In the genomic region with DNA sequence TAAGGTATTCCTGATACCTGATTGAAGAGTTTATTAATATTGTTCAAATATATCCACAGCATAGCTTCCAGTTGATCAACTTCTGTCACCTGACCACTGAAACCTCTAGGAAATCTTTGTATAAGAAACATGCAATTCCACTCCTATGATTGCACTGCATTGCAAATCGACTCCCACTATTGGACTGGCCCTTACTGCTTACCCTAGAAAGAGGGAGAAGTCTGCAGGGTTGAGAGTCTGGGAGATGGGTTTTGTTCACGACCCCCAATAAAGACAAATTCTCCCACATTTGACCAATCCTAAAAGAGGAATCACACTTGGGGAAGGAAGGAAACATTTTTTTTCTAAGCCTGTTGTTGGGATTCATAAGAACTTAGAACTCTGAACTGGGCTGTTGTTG, we compare ENCODE assay signal across 35 cellular contexts.
"Had no signal": no experiment of that assay in that cellular context is flagged by ENCODE, and none has a peak within 500 bp of the region (broad histone marks: within the 10 kb centered on the region; RNA-seq: fewer than 3 reads in every experiment).

No MANE protein-coding gene starts in this region.

- H3K9me3 ChIP-seq: ascending aorta had no signal

- H3K27ac Mint-ChIP-seq: activated B cell treated with CpG ODN at 0.5 μM for 24 hours; activated CD4-positive, alpha-beta memory T cell treated with anti-CD3 and anti-CD28 coated beads for 36 hours; activated CD4-positive, alpha-beta T cell treated with anti-CD3 and anti-CD28 coated beads, Interleukin-2, amount 10 ng/mL, durations not matched to agents 24 days and 14 days; activated CD8-positive, alpha-beta memory T cell treated with anti-CD3 and anti-CD28 coated beads, Interleukin-2, amount 10 ng/mL, durations not matched to agents 7 days and 5 days; activated CD8-positive, alpha-beta T cell treated with anti-CD3 and anti-CD28 coated beads, Interleukin-2, amount 10 ng/mL, durations not matched to agents 7 days and 5 days; activated naive CD4-positive, alpha-beta T cell treated with anti-CD3 and anti-CD28 coated beads, Interleukin-2, amount 10 ng/mL, durations not matched to agents 7 days and 5 days; activated naive CD4-positive, alpha-beta T cell treated with anti-CD3 and anti-CD28 coated beads, Interleukin-2, amount 50 U/mL, for 24 hours; activated naive CD8-positive, alpha-beta T cell; activated naive CD8-positive, alpha-beta T cell treated with anti-CD3 and anti-CD28 coated beads, Interleukin-2, amount 10 ng/mL, durations not matched to agents 7 days and 5 days; activated naive CD8-positive, alpha-beta T cell treated with anti-CD3 and anti-CD28 coated beads, Interleukin-2, amount 50 U/mL, for 24 hours; activated T-cell treated with anti-CD3 and anti-CD28 coated beads, Interleukin-2, amount 50 U/mL, for 24 hours; activated T-helper 2 cell treated with anti-CD3 and anti-CD28 coated beads, Interferon-gamma antibody, Interleukin-2, Interleukin-4, amounts not matched to agents 10 μg/mL and 5 μg/mL and 100 μg/mL, durations not matched to agents 14 hours and 24 hours and 36 hours; brain; T-cell; T-helper 2 cell treated with Interferon-gamma antibody and Interleukin-4, amounts not matched to agents 5 μg/mL and 100 μg/mL, for 36 hours had no signal

- FAIRE-seq: bronchial epithelial cell, TTC549 had no signal

- H3K27me3 ChIP-seq: ascending aorta, cardiac muscle cell had no signal

- H3K36me3 ChIP-seq: ascending aorta, cardiac muscle cell had no signal

- H3K4me3 Mint-ChIP-seq: activated B cell treated with CpG ODN at 0.5 μM for 24 hours; activated CD4-positive, alpha-beta memory T cell treated with anti-CD3 and anti-CD28 coated beads for 36 hours; activated CD4-positive, alpha-beta T cell treated with anti-CD3 and anti-CD28 coated beads, Interleukin-2, amount 10 ng/mL, durations not matched to agents 24 days and 14 days; activated CD8-positive, alpha-beta memory T cell treated with anti-CD3 and anti-CD28 coated beads, Interleukin-2, amount 10 ng/mL, durations not matched to agents 7 days and 5 days; activated CD8-positive, alpha-beta T cell treated with anti-CD3 and anti-CD28 coated beads, Interleukin-2, amount 10 ng/mL, durations not matched to agents 7 days and 5 days; activated naive CD4-positive, alpha-beta T cell treated with anti-CD3 and anti-CD28 coated beads, Interleukin-2, amount 10 ng/mL, durations not matched to agents 7 days and 5 days; activated naive CD4-positive, alpha-beta T cell treated with anti-CD3 and anti-CD28 coated beads, Interleukin-2, amount 50 U/mL, for 24 hours; activated naive CD8-positive, alpha-beta T cell; activated naive CD8-positive, alpha-beta T cell treated with anti-CD3 and anti-CD28 coated beads, Interleukin-2, amount 10 ng/mL, durations not matched to agents 7 days and 5 days; activated naive CD8-positive, alpha-beta T cell treated with anti-CD3 and anti-CD28 coated beads, Interleukin-2, amount 50 U/mL, for 24 hours; activated T-cell treated with anti-CD3 and anti-CD28 coated beads, Interleukin-2, amount 50 U/mL, for 24 hours; brain; T-cell; T-helper 2 cell treated with Interferon-gamma antibody and Interleukin-4, amounts not matched to agents 5 μg/mL and 100 μg/mL, for 36 hours had no signal

- H3K27me3 Mint-ChIP-seq: activated B cell treated with CpG ODN at 0.5 μM for 24 hours; activated CD4-positive, alpha-beta memory T cell treated with anti-CD3 and anti-CD28 coated beads for 36 hours; activated CD4-positive, alpha-beta T cell treated with anti-CD3 and anti-CD28 coated beads, Interleukin-2, amount 10 ng/mL, durations not matched to agents 24 days and 14 days; activated naive CD4-positive, alpha-beta T cell treated with anti-CD3 and anti-CD28 coated beads, Interleukin-2, amount 50 U/mL, for 24 hours; activated naive CD8-positive, alpha-beta T cell; activated naive CD8-positive, alpha-beta T cell treated with anti-CD3 and anti-CD28 coated beads, Interleukin-2, amount 10 ng/mL, durations not matched to agents 7 days and 5 days; activated naive CD8-positive, alpha-beta T cell treated with anti-CD3 and anti-CD28 coated beads, Interleukin-2, amount 50 U/mL, for 24 hours; activated T-cell treated with anti-CD3 and anti-CD28 coated beads, Interleukin-2, amount 50 U/mL, for 24 hours had no signal

- H3K4me1 Mint-ChIP-seq: activated B cell treated with CpG ODN at 0.5 μM for 24 hours; activated CD4-positive, alpha-beta T cell treated with anti-CD3 and anti-CD28 coated beads, Interleukin-2, amount 10 ng/mL, durations not matched to agents 24 days and 14 days; activated CD8-positive, alpha-beta memory T cell treated with anti-CD3 and anti-CD28 coated beads, Interleukin-2, amount 10 ng/mL, durations not matched to agents 7 days and 5 days; activated naive CD4-positive, alpha-beta T cell treated with anti-CD3 and anti-CD28 coated beads, Interleukin-2, amount 10 ng/mL, durations not matched to agents 7 days and 5 days; activated naive CD4-positive, alpha-beta T cell treated with anti-CD3 and anti-CD28 coated beads, Interleukin-2, amount 50 U/mL, for 24 hours; activated naive CD8-positive, alpha-beta T cell treated with anti-CD3 and anti-CD28 coated beads, Interleukin-2, amount 10 ng/mL, durations not matched to agents 7 days and 5 days; activated naive CD8-positive, alpha-beta T cell treated with anti-CD3 and anti-CD28 coated beads, Interleukin-2, amount 50 U/mL, for 24 hours; T-cell had no signal

- H3K27ac ChIP-seq: ascending aorta, cardiac muscle cell, VCaP had no signal

- ATAC-seq: activated CD8-positive, alpha-beta memory T cell treated with anti-CD3 and anti-CD28 coated beads, Interleukin-2, amount 10 ng/mL, durations not matched to agents 7 days and 5 days; activated CD8-positive, alpha-beta T cell treated with anti-CD3 and anti-CD28 coated beads, Interleukin-2, amount 10 ng/mL, durations not matched to agents 7 days and 5 days; activated naive CD8-positive, alpha-beta T cell treated with anti-CD3 and anti-CD28 coated beads, Interleukin-2, amount 50 U/mL, for 24 hours; T-cell had no signal

- DNase-seq: activated B cell treated with CpG ODN at 0.5 μM for 24 hours; activated CD4-positive, alpha-beta memory T cell treated with anti-CD3 and anti-CD28 coated beads for 36 hours; activated CD4-positive, alpha-beta T cell treated with anti-CD3 and anti-CD28 coated beads for 4 hours; activated CD4-positive, alpha-beta T cell treated with anti-CD3 and anti-CD28 coated beads, Interleukin-2, amount 10 ng/mL, durations not matched to agents 24 days and 14 days; activated CD4-positive, alpha-beta T cell treated with anti-CD3 and anti-CD28 coated beads, Interleukin-2, amount 50 U/mL, for 1 hour; activated CD4-positive, alpha-beta T cell treated with anti-CD3 and anti-CD28 coated beads, Interleukin-2, amount 50 U/mL, for 4 hours; activated CD4-positive, CD25-positive, alpha-beta regulatory T cell treated with anti-CD3 and anti-CD28 coated beads, Interleukin-2, amount 50 U/mL, for 72 hours; activated CD8-positive, alpha-beta memory T cell treated with anti-CD3 and anti-CD28 coated beads for 24 hours; activated CD8-positive, alpha-beta memory T cell treated with anti-CD3 and anti-CD28 coated beads, Interleukin-2, amount 10 ng/mL, durations not matched to agents 7 days and 5 days; activated CD8-positive, alpha-beta memory T cell treated with anti-CD3 and anti-CD28 coated beads, Interleukin-2, amount 50 U/mL, for 48 hours; activated CD8-positive, alpha-beta T cell treated with anti-CD3 and anti-CD28 coated beads, Interleukin-2, amount 10 ng/mL, durations not matched to agents 7 days and 5 days; activated effector memory CD4-positive, alpha-beta T cell treated with Interleukin-2 at 50 U/mL for 16 hours; activated gamma-delta T cell; activated naive CD4-positive, alpha-beta T cell treated with anti-CD3 and anti-CD28 coated beads, Interleukin-2, amount 10 ng/mL, durations not matched to agents 7 days and 5 days; activated naive CD4-positive, alpha-beta T cell treated with Interleukin-2 at 50 U/mL for 16 hours; activated naive CD8-positive, alpha-beta T cell treated with anti-CD3 and anti-CD28 coated beads, Interleukin-2, amount 10 ng/mL, durations not matched to agents 7 days and 5 days; activated naive CD8-positive, alpha-beta T cell treated with anti-CD3 and anti-CD28 coated beads, Interleukin-2, amount 50 U/mL, for 24 hours; activated T-cell treated with anti-CD3 and anti-CD28 coated beads, Interleukin-2, amount 50 U/mL, for 24 hours; activated T-cell treated with anti-CD3 and anti-CD28 coated beads, Interleukin-2, amount 50 U/mL, for 48 hours; amygdala; anterior cingulate cortex; caudate nucleus; T-cell; T-helper 2 cell; T-helper 9 cell had no signal

- H3K4me1 ChIP-seq: ascending aorta had no signal

- H3K9me3 Mint-ChIP-seq: activated B cell treated with CpG ODN at 0.5 μM for 24 hours; activated CD4-positive, alpha-beta memory T cell treated with anti-CD3 and anti-CD28 coated beads for 36 hours; activated CD4-positive, alpha-beta T cell treated with anti-CD3 and anti-CD28 coated beads, Interleukin-2, amount 10 ng/mL, durations not matched to agents 24 days and 14 days; activated naive CD4-positive, alpha-beta T cell treated with anti-CD3 and anti-CD28 coated beads, Interleukin-2, amount 10 ng/mL, durations not matched to agents 7 days and 5 days; activated naive CD4-positive, alpha-beta T cell treated with anti-CD3 and anti-CD28 coated beads, Interleukin-2, amount 50 U/mL, for 24 hours; activated naive CD8-positive, alpha-beta T cell treated with anti-CD3 and anti-CD28 coated beads, Interleukin-2, amount 10 ng/mL, durations not matched to agents 7 days and 5 days; activated naive CD8-positive, alpha-beta T cell treated with anti-CD3 and anti-CD28 coated beads, Interleukin-2, amount 50 U/mL, for 24 hours; activated T-cell treated with anti-CD3 and anti-CD28 coated beads, Interleukin-2, amount 50 U/mL, for 24 hours; activated T-helper 2 cell treated with anti-CD3 and anti-CD28 coated beads, Interferon-gamma antibody, Interleukin-2, Interleukin-4, amounts not matched to agents 10 μg/mL and 5 μg/mL and 100 μg/mL, durations not matched to agents 14 hours and 24 hours and 36 hours; T-cell; T-helper 2 cell treated with Interferon-gamma antibody and Interleukin-4, amounts not matched to agents 5 μg/mL and 100 μg/mL, for 36 hours had no signal

- H3K4me3 ChIP-seq: ascending aorta, cardiac muscle cell had no signal

- H3K36me3 Mint-ChIP-seq: activated CD4-positive, alpha-beta memory T cell treated with anti-CD3 and anti-CD28 coated beads for 36 hours; activated CD8-positive, alpha-beta memory T cell treated with anti-CD3 and anti-CD28 coated beads, Interleukin-2, amount 10 ng/mL, durations not matched to agents 7 days and 5 days; activated naive CD4-positive, alpha-beta T cell treated with anti-CD3 and anti-CD28 coated beads, Interleukin-2, amount 10 ng/mL, durations not matched to agents 7 days and 5 days; activated naive CD4-positive, alpha-beta T cell treated with anti-CD3 and anti-CD28 coated beads, Interleukin-2, amount 50 U/mL, for 24 hours; activated naive CD8-positive, alpha-beta T cell; activated naive CD8-positive, alpha-beta T cell treated with anti-CD3 and anti-CD28 coated beads, Interleukin-2, amount 10 ng/mL, durations not matched to agents 7 days and 5 days; T-cell had no signal
